Comparison of ENCODE assay signal across 39 cellular contexts in genomic region chr15:31039961-31040360, GRCh38.
"Had no signal": no experiment of that assay in that cellular context is flagged by ENCODE, and none has a peak within 500 bp of the region (broad histone marks: within the 10 kb centered on the region; RNA-seq: fewer than 3 reads in every experiment).

No MANE protein-coding gene starts in this region.

- H3K36me3 ChIP-seq: adrenal gland, brain microvascular endothelial cell, breast epithelium, cardiac muscle cell had no signal

- H3K4me3 ChIP-seq: adrenal gland, body of pancreas, breast epithelium, cardiac muscle cell had no signal

- FAIRE-seq: astrocyte, TTC549 had no signal

- H3K27me3 Mint-ChIP-seq: activated B cell treated with CpG ODN at 0.5 μM for 24 hours; activated naive CD8-positive, alpha-beta T cell treated with anti-CD3 and anti-CD28 coated beads for 36 hours had no signal

- ATAC-seq: activated naive CD4-positive, alpha-beta T cell treated with anti-CD3 and anti-CD28 coated beads, Interleukin-2, amount 50 U/mL, for 72 hours; activated T-cell treated with anti-CD3 and anti-CD28 coated beads, Interleukin-2, amount 50 U/mL, for 4 hours; activated T-cell treated with anti-CD3 and anti-CD28 coated beads, Interleukin-2, amount 50 U/mL, for 72 hours; activated T-helper 17 cell treated with anti-CD3 and anti-CD28 coated beads, Interleukin-2, amount 50 U/mL, for 72 hours; body of pancreas had no signal

- H3K27ac ChIP-seq: adrenal gland, body of pancreas, brain microvascular endothelial cell, breast epithelium, cardiac muscle cell, VCaP had no signal

- DNase-seq: activated B cell treated with CpG ODN at 0.5 μM for 24 hours; activated CD4-positive, alpha-beta memory T cell treated with anti-CD3 and anti-CD28 coated beads for 36 hours; activated CD4-positive, alpha-beta T cell treated with anti-CD3 and anti-CD28 coated beads for 4 hours; activated CD4-positive, alpha-beta T cell treated with anti-CD3 and anti-CD28 coated beads, Interleukin-2, amount 10 ng/mL, durations not matched to agents 24 days and 14 days; activated CD4-positive, alpha-beta T cell treated with anti-CD3 and anti-CD28 coated beads, Interleukin-2, amount 50 U/mL, for 1 hour; activated CD4-positive, alpha-beta T cell treated with anti-CD3 and anti-CD28 coated beads, Interleukin-2, amount 50 U/mL, for 4 hours; activated CD4-positive, CD25-positive, alpha-beta regulatory T cell treated with anti-CD3 and anti-CD28 coated beads, Interleukin-2, amount 50 U/mL, for 72 hours; activated CD8-positive, alpha-beta memory T cell treated with anti-CD3 and anti-CD28 coated beads, Interleukin-2, amount 50 U/mL, for 4 hours; activated effector memory CD4-positive, alpha-beta T cell treated with anti-CD3 and anti-CD28 coated beads, Interleukin-2, amount 50 U/mL, for 16 hours; activated gamma-delta T cell treated with Interleukin-2 at 50 U/mL for 16 hours; activated naive CD4-positive, alpha-beta T cell; activated naive CD4-positive, alpha-beta T cell treated with anti-CD3 and anti-CD28 coated beads for 36 hours; activated naive CD4-positive, alpha-beta T cell treated with anti-CD3 and anti-CD28 coated beads, Interleukin-2, amount 50 U/mL, for 16 hours; activated naive CD8-positive, alpha-beta T cell treated with anti-CD3 and anti-CD28 coated beads for 36 hours; activated T-cell treated with anti-CD3 and anti-CD28 coated beads for 4 hours; activated T-cell treated with anti-CD3 and anti-CD28 coated beads, Interleukin-2, amount 50 U/mL, for 1 hour; activated T-cell treated with anti-CD3 and anti-CD28 coated beads, Interleukin-2, amount 50 U/mL, for 4 hours; activated T-cell treated with anti-CD3 and anti-CD28 coated beads, Interleukin-2, amount 50 U/mL, for 72 hours; adrenal gland; amniotic stem cell; aorta; body of pancreas; brain microvascular endothelial cell; caudate nucleus; cerebellar nuclear complex; T-helper 1 cell; T-helper 2 cell; T-helper 9 cell had no signal

- H3K9me3 ChIP-seq: adrenal gland, body of pancreas, breast epithelium had no signal

- H3K27me3 ChIP-seq: adrenal gland, body of pancreas, brain microvascular endothelial cell, breast epithelium, cardiac muscle cell had no signal

- H3K36me3 Mint-ChIP-seq: activated CD4-positive, alpha-beta memory T cell treated with anti-CD3 and anti-CD28 coated beads for 36 hours; activated naive CD4-positive, alpha-beta T cell treated with anti-CD3 and anti-CD28 coated beads, Interleukin-2, amount 50 U/mL, for 72 hours; activated naive CD8-positive, alpha-beta T cell treated with anti-CD3 and anti-CD28 coated beads for 36 hours had no signal

- H3K4me1 ChIP-seq: adrenal gland, body of pancreas, breast epithelium had no signal

- H3K9me3 Mint-ChIP-seq: activated B cell treated with CpG ODN at 0.5 μM for 24 hours; activated CD4-positive, alpha-beta memory T cell treated with anti-CD3 and anti-CD28 coated beads for 36 hours; activated CD4-positive, alpha-beta T cell treated with anti-CD3 and anti-CD28 coated beads, Interleukin-2, amount 10 ng/mL, durations not matched to agents 24 days and 14 days; activated naive CD4-positive, alpha-beta T cell treated with anti-CD3 and anti-CD28 coated beads for 36 hours; activated naive CD4-positive, alpha-beta T cell treated with anti-CD3 and anti-CD28 coated beads, Interleukin-2, amount 50 U/mL, for 72 hours; activated naive CD8-positive, alpha-beta T cell treated with anti-CD3 and anti-CD28 coated beads for 36 hours; activated T-cell treated with anti-CD3 and anti-CD28 coated beads, Interleukin-2, amount 50 U/mL, for 4 hours; activated T-cell treated with anti-CD3 and anti-CD28 coated beads, Interleukin-2, amount 50 U/mL, for 72 hours; activated T-helper 1 cell treated with anti-CD3 and anti-CD28 coated beads, Interleukin-12 subunit alpha, Interleukin-12 subunit beta, Interleukin-2, Interleukin-4 antibody, amounts not matched to agents 30 ng/mL and 10 ng/mL and 1 ng/mL, durations not matched to agents 14 hours and 24 hours and 36 hours; activated T-helper 17 cell treated with anti-CD3 and anti-CD28 coated beads, Interleukin-2, amount 50 U/mL, for 72 hours; central memory CD8-positive, alpha-beta T cell; T-helper 1 cell treated with Interleukin-12 subunit alpha and Interleukin-12 subunit beta and Interleukin-4 antibody, amounts not matched to agents 30 μg/mL and 1 μg/mL, for 36 hours; T-helper 2 cell treated with Interferon-gamma antibody and Interleukin-4, amounts not matched to agents 5 μg/mL and 100 μg/mL, for 36 hours had no signal

- H3K4me3 Mint-ChIP-seq: activated B cell treated with CpG ODN at 0.5 μM for 24 hours; activated CD4-positive, alpha-beta memory T cell treated with anti-CD3 and anti-CD28 coated beads for 36 hours; activated CD4-positive, alpha-beta T cell treated with anti-CD3 and anti-CD28 coated beads, Interleukin-2, amount 10 ng/mL, durations not matched to agents 24 days and 14 days; activated naive CD4-positive, alpha-beta T cell treated with anti-CD3 and anti-CD28 coated beads for 36 hours; activated naive CD8-positive, alpha-beta T cell treated with anti-CD3 and anti-CD28 coated beads for 36 hours; activated T-cell treated with anti-CD3 and anti-CD28 coated beads, Interleukin-2, amount 50 U/mL, for 4 hours; activated T-cell treated with anti-CD3 and anti-CD28 coated beads, Interleukin-2, amount 50 U/mL, for 72 hours; activated T-helper 1 cell treated with anti-CD3 and anti-CD28 coated beads, Interleukin-12 subunit alpha, Interleukin-12 subunit beta, Interleukin-2, Interleukin-4 antibody, amounts not matched to agents 30 ng/mL and 10 ng/mL and 1 ng/mL, durations not matched to agents 14 hours and 24 hours and 36 hours; activated T-helper 17 cell treated with anti-CD3 and anti-CD28 coated beads, Interleukin-2, amount 50 U/mL, for 72 hours; central memory CD8-positive, alpha-beta T cell; T-helper 1 cell treated with Interleukin-12 subunit alpha and Interleukin-12 subunit beta and Interleukin-4 antibody, amounts not matched to agents 30 μg/mL and 1 μg/mL, for 36 hours; T-helper 2 cell treated with Interferon-gamma antibody and Interleukin-4, amounts not matched to agents 5 μg/mL and 100 μg/mL, for 36 hours had no signal

- H3K27ac Mint-ChIP-seq: activated B cell treated with CpG ODN at 0.5 μM for 24 hours; activated CD4-positive, alpha-beta memory T cell treated with anti-CD3 and anti-CD28 coated beads for 36 hours; activated CD4-positive, alpha-beta T cell treated with anti-CD3 and anti-CD28 coated beads, Interleukin-2, amount 10 ng/mL, durations not matched to agents 24 days and 14 days; activated naive CD4-positive, alpha-beta T cell treated with anti-CD3 and anti-CD28 coated beads for 36 hours; activated naive CD4-positive, alpha-beta T cell treated with anti-CD3 and anti-CD28 coated beads, Interleukin-2, amount 50 U/mL, for 72 hours; activated naive CD8-positive, alpha-beta T cell treated with anti-CD3 and anti-CD28 coated beads for 36 hours; activated T-cell treated with anti-CD3 and anti-CD28 coated beads, Interleukin-2, amount 50 U/mL, for 72 hours; activated T-helper 1 cell treated with anti-CD3 and anti-CD28 coated beads, Interleukin-12 subunit alpha, Interleukin-12 subunit beta, Interleukin-2, Interleukin-4 antibody, amounts not matched to agents 30 ng/mL and 10 ng/mL and 1 ng/mL, durations not matched to agents 14 hours and 24 hours and 36 hours; activated T-helper 17 cell treated with anti-CD3 and anti-CD28 coated beads, Interleukin-2, amount 50 U/mL, for 72 hours; T-helper 1 cell treated with Interleukin-12 subunit alpha and Interleukin-12 subunit beta and Interleukin-4 antibody, amounts not matched to agents 30 μg/mL and 1 μg/mL, for 36 hours; T-helper 2 cell treated with Interferon-gamma antibody and Interleukin-4, amounts not matched to agents 5 μg/mL and 100 μg/mL, for 36 hours had no signal

- H3K4me1 Mint-ChIP-seq: activated CD4-positive, alpha-beta T cell treated with anti-CD3 and anti-CD28 coated beads, Interleukin-2, amount 10 ng/mL, durations not matched to agents 24 days and 14 days; activated naive CD8-positive, alpha-beta T cell treated with anti-CD3 and anti-CD28 coated beads for 36 hours; activated T-helper 17 cell treated with anti-CD3 and anti-CD28 coated beads, Interleukin-2, amount 50 U/mL, for 72 hours; central memory CD8-positive, alpha-beta T cell had no signal
